In the genomic region with DNA sequence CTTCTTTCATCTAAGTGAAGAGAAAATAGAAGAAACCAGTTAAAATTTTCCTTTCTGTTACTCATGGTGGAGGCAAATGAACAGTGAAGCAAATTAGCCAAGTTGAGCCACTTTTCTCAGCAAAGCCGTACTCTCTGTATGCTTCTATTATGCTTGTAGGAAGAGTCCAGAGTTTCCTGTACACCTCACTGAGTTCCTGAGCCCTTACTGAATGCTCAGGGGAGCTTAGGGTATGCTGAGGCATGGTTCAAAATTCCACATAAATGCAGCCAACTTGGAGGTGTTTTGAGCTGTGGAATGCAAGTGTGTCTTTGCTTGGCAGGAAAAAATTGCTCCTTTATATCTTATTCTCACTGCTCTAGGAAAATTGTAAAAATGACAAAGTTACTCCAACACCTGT, we compare ENCODE assay signal across 1 cellular context.
TF ChIP-seq lines count a peak whose summit lies in the region.

No MANE protein-coding gene starts in this region.

TF ChIP-seq in GM23338, 12 proteins besides CTCF, POLR2A, EP300 and RAD21:
- TF ChIP-seq JUNB (IDR thresholded peaks at IDR 0.05; ENCODE audit: unreplicated experiment) (no peak), ZNF331 (CRISPR knock-in tag; IDR thresholded peaks at IDR 0.05; ENCODE audit: low read depth) (no peak), NANOG (IDR thresholded peaks at IDR 0.05; ENCODE audit: borderline replicate concordance) (no peak), STAT1 (IDR thresholded peaks at IDR 0.05; ENCODE audit: unreplicated experiment) (no peak)
